In the genomic region with DNA sequence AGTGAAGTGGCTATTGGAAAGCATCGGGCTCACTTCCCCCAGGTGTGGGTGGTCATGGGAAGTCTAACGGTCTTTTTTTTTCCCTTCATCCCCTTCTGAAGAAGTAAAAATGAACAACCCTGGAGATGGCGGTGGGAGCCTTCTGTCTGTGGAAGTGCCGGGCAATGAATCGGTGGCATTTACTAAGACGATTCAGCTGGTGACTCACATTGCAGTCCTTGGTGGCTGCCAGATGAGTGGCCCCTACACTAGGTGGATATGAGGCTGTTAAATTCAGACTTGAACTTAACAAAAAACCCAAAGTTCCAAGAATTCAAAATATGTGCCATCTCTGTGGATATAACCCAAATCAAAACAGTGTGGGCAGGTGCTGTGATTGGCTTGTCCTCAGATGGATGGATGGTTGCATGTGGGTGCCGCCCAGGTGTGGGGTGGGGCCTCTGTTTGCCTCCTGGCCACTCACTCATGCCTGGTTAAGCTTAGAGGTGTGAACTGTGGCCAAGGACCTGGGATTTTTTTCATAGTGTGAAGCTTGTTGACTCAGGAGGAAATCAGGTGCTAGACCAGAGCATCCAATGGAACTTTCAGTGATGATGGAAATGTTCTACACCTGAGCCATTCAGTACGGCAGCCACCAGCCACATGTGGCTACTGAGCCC, we compare ENCODE assay signal across 36 cellular contexts.
"Had no signal": no experiment of that assay in that cellular context is flagged by ENCODE, and none has a peak within 500 bp of the region (broad histone marks: within the 10 kb centered on the region; RNA-seq: fewer than 3 reads in every experiment).

No MANE protein-coding gene starts in this region.

- H3K4me1 Mint-ChIP-seq: activated B cell treated with CpG ODN at 0.5 μM for 24 hours; activated CD4-positive, alpha-beta memory T cell treated with anti-CD3 and anti-CD28 coated beads, Interleukin-2, amount 10 ng/mL, durations not matched to agents 7 days and 5 days; activated CD8-positive, alpha-beta memory T cell treated with anti-CD3 and anti-CD28 coated beads, Interleukin-2, amount 10 ng/mL, durations not matched to agents 7 days and 5 days; activated naive CD4-positive, alpha-beta T cell treated with anti-CD3 and anti-CD28 coated beads, Interleukin-2, amount 10 ng/mL, durations not matched to agents 7 days and 5 days; activated naive CD8-positive, alpha-beta T cell treated with anti-CD3 and anti-CD28 coated beads, Interleukin-2, amount 50 U/mL, for 24 hours had no signal

- H3K36me3 ChIP-seq: brain microvascular endothelial cell, MG63, Peyer's patch had no signal

- H3K4me3 ChIP-seq: MG63, Peyer's patch had no signal

- ATAC-seq: activated CD8-positive, alpha-beta memory T cell treated with anti-CD3 and anti-CD28 coated beads, Interleukin-2, amount 10 ng/mL, durations not matched to agents 7 days and 5 days; activated naive CD8-positive, alpha-beta T cell treated with anti-CD3 and anti-CD28 coated beads, Interleukin-2, amount 50 U/mL, for 24 hours; Right ventricle myocardium inferior had no signal

- H3K27ac ChIP-seq: brain microvascular endothelial cell, Peyer's patch, RWPE1, VCaP had no signal

- H3K27me3 ChIP-seq: brain microvascular endothelial cell, MG63, Peyer's patch had no signal

- H3K9me3 Mint-ChIP-seq: activated B cell treated with CpG ODN at 0.5 μM for 24 hours; activated CD4-positive, alpha-beta memory T cell treated with anti-CD3 and anti-CD28 coated beads, Interleukin-2, amount 10 ng/mL, durations not matched to agents 7 days and 5 days; activated naive CD4-positive, alpha-beta T cell treated with anti-CD3 and anti-CD28 coated beads, Interleukin-2, amount 10 ng/mL, durations not matched to agents 7 days and 5 days had no signal

- DNase-seq: activated B cell treated with CpG ODN at 0.5 μM for 24 hours; activated CD4-positive, alpha-beta memory T cell treated with anti-CD3 and anti-CD28 coated beads, Interleukin-2, amount 10 ng/mL, durations not matched to agents 7 days and 5 days; activated CD4-positive, alpha-beta T cell treated with anti-CD3 and anti-CD28 coated beads for 48 hours; activated CD4-positive, CD25-positive, alpha-beta regulatory T cell treated with anti-CD3 and anti-CD28 coated beads, Interleukin-2, amount 50 U/mL, for 72 hours; activated CD8-positive, alpha-beta memory T cell treated with anti-CD3 and anti-CD28 coated beads for 24 hours; activated CD8-positive, alpha-beta memory T cell treated with anti-CD3 and anti-CD28 coated beads, Interleukin-2, amount 10 ng/mL, durations not matched to agents 7 days and 5 days; activated CD8-positive, alpha-beta memory T cell treated with anti-CD3 and anti-CD28 coated beads, Interleukin-2, amount 50 U/mL, for 48 hours; activated effector memory CD4-positive, alpha-beta T cell treated with Interleukin-2 at 50 U/mL for 16 hours; activated naive CD4-positive, alpha-beta T cell treated with anti-CD3 and anti-CD28 coated beads, Interleukin-2, amount 10 ng/mL, durations not matched to agents 7 days and 5 days; activated naive CD8-positive, alpha-beta T cell treated with anti-CD3 and anti-CD28 coated beads, Interleukin-2, amount 50 U/mL, for 24 hours; activated T-cell treated with anti-CD3 and anti-CD28 coated beads, Interleukin-2, amount 50 U/mL, for 48 hours; amniotic stem cell; aorta; brain microvascular endothelial cell; central memory CD4-positive, alpha-beta T cell; Karpas-422; KBM-7; MG63; NCI-H1048; NCI-H1105 treated with DMSO at 0.1 percent for 48 hours; NCI-H1436; NCI-H1694; NCI-H1930; NCI-H2081 treated with DMSO at 0.1 percent for 48 hours; NCI-H345; NCI-H524 treated with DMSO at 0.1 percent for 48 hours; Peyer's patch; SIG-M5; SW 1271; T-helper 1 cell; T-helper 2 cell; T-helper 9 cell had no signal

- H3K27me3 Mint-ChIP-seq: activated B cell treated with CpG ODN at 0.5 μM for 24 hours; activated CD4-positive, alpha-beta memory T cell treated with anti-CD3 and anti-CD28 coated beads, Interleukin-2, amount 10 ng/mL, durations not matched to agents 7 days and 5 days; activated CD8-positive, alpha-beta memory T cell treated with anti-CD3 and anti-CD28 coated beads, Interleukin-2, amount 10 ng/mL, durations not matched to agents 7 days and 5 days; activated naive CD4-positive, alpha-beta T cell treated with anti-CD3 and anti-CD28 coated beads, Interleukin-2, amount 10 ng/mL, durations not matched to agents 7 days and 5 days; activated naive CD8-positive, alpha-beta T cell; activated naive CD8-positive, alpha-beta T cell treated with anti-CD3 and anti-CD28 coated beads, Interleukin-2, amount 50 U/mL, for 24 hours had no signal

- H3K27ac Mint-ChIP-seq: activated B cell treated with CpG ODN at 0.5 μM for 24 hours; activated CD4-positive, alpha-beta memory T cell treated with anti-CD3 and anti-CD28 coated beads, Interleukin-2, amount 10 ng/mL, durations not matched to agents 7 days and 5 days; activated CD8-positive, alpha-beta memory T cell treated with anti-CD3 and anti-CD28 coated beads, Interleukin-2, amount 10 ng/mL, durations not matched to agents 7 days and 5 days; activated naive CD4-positive, alpha-beta T cell treated with anti-CD3 and anti-CD28 coated beads, Interleukin-2, amount 10 ng/mL, durations not matched to agents 7 days and 5 days; activated naive CD8-positive, alpha-beta T cell; activated naive CD8-positive, alpha-beta T cell treated with anti-CD3 and anti-CD28 coated beads, Interleukin-2, amount 50 U/mL, for 24 hours had no signal

- H3K36me3 Mint-ChIP-seq: activated CD8-positive, alpha-beta memory T cell treated with anti-CD3 and anti-CD28 coated beads, Interleukin-2, amount 10 ng/mL, durations not matched to agents 7 days and 5 days; activated naive CD4-positive, alpha-beta T cell treated with anti-CD3 and anti-CD28 coated beads, Interleukin-2, amount 10 ng/mL, durations not matched to agents 7 days and 5 days; activated naive CD8-positive, alpha-beta T cell had no signal

- H3K4me1 ChIP-seq: Peyer's patch had no signal

- H3K9me3 ChIP-seq: MG63, Peyer's patch had no signal

- H3K4me3 Mint-ChIP-seq: activated B cell treated with CpG ODN at 0.5 μM for 24 hours; activated CD4-positive, alpha-beta memory T cell treated with anti-CD3 and anti-CD28 coated beads, Interleukin-2, amount 10 ng/mL, durations not matched to agents 7 days and 5 days; activated CD8-positive, alpha-beta memory T cell treated with anti-CD3 and anti-CD28 coated beads, Interleukin-2, amount 10 ng/mL, durations not matched to agents 7 days and 5 days; activated naive CD4-positive, alpha-beta T cell treated with anti-CD3 and anti-CD28 coated beads, Interleukin-2, amount 10 ng/mL, durations not matched to agents 7 days and 5 days; activated naive CD8-positive, alpha-beta T cell; activated naive CD8-positive, alpha-beta T cell treated with anti-CD3 and anti-CD28 coated beads, Interleukin-2, amount 50 U/mL, for 24 hours had no signal
